ENCODE assay signal across 11 cellular contexts in genomic region chr9:112970939-112971338, GRCh38. TPM values are rescaled to one million over a fixed set of nuclear protein-coding genes. Genes with fewer than 3 reads are reported as not detected.
DNase-seq lines count a peak whose midpoint lies in the region; ATAC-seq and TF ChIP-seq lines count a peak whose summit lies in the region.
"Had no signal": no experiment of that assay in that cellular context is flagged by ENCODE, and none has a peak within 500 bp of the region (broad histone marks: within the 10 kb centered on the region; RNA-seq: fewer than 3 reads in every experiment).

No MANE protein-coding gene starts in this region.

- intact Hi-C loops in left colon (cut with DNase I, micrococcal nuclease), result no loop called here

- no peak overlapping the region for H3K27ac ChIP-seq in VCaP

- TF ChIP-seq CTCF in VCaP (conservative IDR thresholded peaks at IDR 0.05), result peak; percentile 72

- no peak for ATAC-seq in left colon
- ATAC-seq in GM21360 (IDR thresholded peaks at IDR 0.05; ENCODE audit: unreplicated experiment), result no peak
- ATAC-seq in HG03354 (IDR thresholded peaks at IDR 0.05; ENCODE audit: poor library complexity, severe bottlenecking, unreplicated experiment), result no peak
- ATAC-seq: activated CD8-positive, alpha-beta T cell treated with anti-CD3 and anti-CD28 coated beads for 36 hours; left ventricle myocardium superior had no signal

- DNase-seq in EL (peak; percentile 2), LHCN-M2 (ENCODE audit: low read depth) (peak; percentile 19), iris pigment epithelial cell (ENCODE audit: low read depth) (peak; percentile 5), HPDE6-E6E7 (ENCODE audit: extremely low spot score) (no peak), left colon (no peak)
- DNase-seq: left ventricle myocardium superior, MM.1S had no signal

RNA-seq across cellular contexts. Expression of gene ZNF883, which starts 41.1 kb away (rescaled TPM):
- total RNA-seq in LHCN-M2 (2014; rRNA removed), result 0.51 and 1.0 TPM in 2 replicates
- 0.26 TPM for polyA plus RNA-seq in LHCN-M2 (2012)
- total RNA-seq in left colon, result under 1 TPM; 0.39 to 0.43 TPM

Comparison
In these comparisons a context has a peak if more than half of its experiments do, and no peak if none do; other contexts are left out.
1. DNase-seq: peak in EL (single experiment), LHCN-M2 (single experiment) and iris pigment epithelial cell (single experiment); none in HPDE6-E6E7 (single experiment) and left colon (0 of 2).